21 cellular contexts compared by ENCODE assay signal in genomic region chr22:33401291-33401690, GRCh38.
DNase-seq lines count a peak whose midpoint lies in the region; ATAC-seq, FAIRE-seq and TF ChIP-seq lines count a peak whose summit lies in the region.
"Had no signal": no experiment of that assay in that cellular context is flagged by ENCODE, and none has a peak within 500 bp of the region (broad histone marks: within the 10 kb centered on the region; RNA-seq: fewer than 3 reads in every experiment).

No MANE protein-coding gene starts in this region.

- WGBS in IMR-90 (ENCODE audit: extremely low coverage in 2 of 2, insufficient read length in 1 of 2), 2 experiments = no CpG with 5 or more reads among the region's 5 CpGs

- TF ChIP-seq RAD21 in IMR-90 (IDR thresholded peaks at IDR 0.05; ENCODE audit: low read length) = no peak

- no peaks in the 10 kb centered on the region for H3K27me3 ChIP-seq in AG04450 (ENCODE audit: control insufficient read depth, insufficient read depth, low read length)
- no peaks in the 10 kb centered on the region for H3K27me3 ChIP-seq in IMR-90 (ENCODE audit: control insufficient read depth, insufficient read depth, low read length)
- H3K27me3 ChIP-seq in astrocyte (ENCODE audit: insufficient read depth, low read length) = no peaks in the 10 kb centered on the region
- H3K27me3 ChIP-seq: upper lobe of right lung had no signal

- H3K9me3 ChIP-seq in AG04450 (ENCODE audit: control insufficient read depth, insufficient read depth, low read length) (no peaks in the 10 kb centered on the region), IMR-90 (ENCODE audit: control insufficient read depth, insufficient read depth, low read length) (no peaks in the 10 kb centered on the region), astrocyte (ENCODE audit: insufficient read depth, low read depth, low read length) (no peaks in the 10 kb centered on the region)
- H3K9me3 ChIP-seq: upper lobe of right lung had no signal

- H3K27me3 Mint-ChIP-seq in astrocyte (ENCODE audit: low read depth, unreplicated experiment) = no peaks in the 10 kb centered on the region
- H3K27me3 Mint-ChIP-seq: CD8-positive, alpha-beta memory T cell had no signal

- H3K36me3 ChIP-seq in IMR-90 (ENCODE audit: control insufficient read depth, insufficient read depth, low read length) (no peaks in the 10 kb centered on the region; the same call in 1 of the 2 replicates), astrocyte (ENCODE audit: insufficient read depth, low read length) (no peaks in the 10 kb centered on the region)
- H3K36me3 ChIP-seq: upper lobe of right lung, WERI-Rb-1 had no signal

- dilution Hi-C loops in IMR-90 (cut with HindIII; ENCODE audit: low sequenced_read_pairs, unreplicated experiment) = no loop called here

- H3K14ac ChIP-seq in IMR-90 (replicated peaks; ENCODE audit: low read depth, low read length) = no peak overlapping the region

- DNase-seq in AG04450 (ENCODE audit: low read depth, low spot score) (peak; percentile 7), IMR-90 (peak; percentile 75), astrocyte (ENCODE audit: low read depth) (peak; percentile 66), kidney glomerular epithelial cell (lab: John Stamatoyannopoulos, UW) (peak; percentile 98), NCI-H1417 treated with DMSO at 0.1 percent for 48 hours (lab: John Stamatoyannopoulos, UW) (no peak), NCI-H446 (lab: John Stamatoyannopoulos, UW) (no peak)
- DNase-seq: activated CD4-positive, alpha-beta T cell treated with anti-CD3 and anti-CD28 coated beads, Interleukin-2, amount 50 U/mL, for 4 hours; activated naive CD4-positive, alpha-beta T cell treated with anti-CD3 and anti-CD28 coated beads for 36 hours; CD8-positive, alpha-beta memory T cell; cortex of kidney; NCI-H1694; stimulated activated CD4-positive, alpha-beta T cell treated with anti-CD3 and anti-CD28 coated beads, Interleukin-2, amount 100 ng/mL, for 48 hours; upper lobe of right lung; WERI-Rb-1 had no signal

- CTCF ChIA-PET in AG04450 (lab: Charles Lee) = no interaction called here
- CTCF ChIA-PET in IMR-90 (lab: Yijun Ruan, JAX) = no interaction called here

- H3K27ac ChIP-seq in AG04450 (ENCODE audit: low read depth, low read length) (no peak overlapping the region), IMR-90 (ENCODE audit: insufficient read depth, low read length) (no peak overlapping the region), astrocyte (ENCODE audit: low read depth, low read length) (peak overlapping the region; percentile 5)
- H3K27ac ChIP-seq: parathyroid adenoma, skin epidermis, upper lobe of right lung, WERI-Rb-1 had no signal

- H2AFZ ChIP-seq in IMR-90 (replicated peaks; ENCODE audit: low read length, poor library complexity) = no peak overlapping the region
- peak overlapping the region; percentile 20 for H2AFZ ChIP-seq in astrocyte (ENCODE audit: low read depth, low read length)
- H2AFZ ChIP-seq: parathyroid adenoma had no signal

- no peak for FAIRE-seq in astrocyte (lab: Jason Lieb, UNC)
- FAIRE-seq: HTR-8/SVneo had no signal

- no peak overlapping the region for H4K91ac ChIP-seq in IMR-90 (ENCODE audit: insufficient read depth, low read depth, low read length)

- in situ Hi-C loops in IMR-90 (cut with MboI; ENCODE audit: low sequenced_read_pairs) = no loop called here

- H3K18ac ChIP-seq in IMR-90 (ENCODE audit: low read depth, low read length) = no peak overlapping the region

- no peaks in the 10 kb centered on the region for H4K20me1 ChIP-seq in IMR-90 (ENCODE audit: insufficient read depth, low read length)
- no peaks in the 10 kb centered on the region for H4K20me1 ChIP-seq in astrocyte (ENCODE audit: insufficient read depth, low read length)

- H3K4me3 ChIP-seq in AG04450 (ENCODE audit: low read depth, low read length) = no peak overlapping the region
- H3K4me3 ChIP-seq in IMR-90 (ENCODE audit: insufficient read depth, low read depth, low read length) = no peak overlapping the region
- H3K4me3 ChIP-seq in astrocyte (ENCODE audit: insufficient read depth, low read depth, low read length) = no peak overlapping the region
- H3K4me3 ChIP-seq: skin epidermis, upper lobe of right lung had no signal

- no peaks in the 10 kb centered on the region for H3K79me2 ChIP-seq in astrocyte (ENCODE audit: insufficient read depth, low read length)
- H3K79me2 ChIP-seq: parathyroid adenoma had no signal

- H4K5ac ChIP-seq in IMR-90 (ENCODE audit: low read depth, low read length) = no peak overlapping the region

- H3K4me1 ChIP-seq in IMR-90 (ENCODE audit: control insufficient read depth, insufficient read depth, low read length) = peaks cover 7% of the 10 kb centered on the region
- H3K4me1 ChIP-seq in astrocyte (ENCODE audit: insufficient read depth, low read length) = peaks cover 14% of the 10 kb centered on the region
- H3K4me1 ChIP-seq: parathyroid adenoma, upper lobe of right lung had no signal

- H3K4me3 Mint-ChIP-seq in astrocyte (ENCODE audit: unreplicated experiment) = no peak overlapping the region
- H3K4me3 Mint-ChIP-seq: activated naive CD4-positive, alpha-beta T cell treated with anti-CD3 and anti-CD28 coated beads for 36 hours; brain; CD8-positive, alpha-beta memory T cell had no signal

- H3K9me1 ChIP-seq in IMR-90 (ENCODE audit: insufficient read depth, low read length) = 0 out of 2 replicates have a peak, but pooled peaks cover 3% of the 10 kb centered on the region

- H3K36me3 Mint-ChIP-seq in astrocyte (ENCODE audit: low read depth, unreplicated experiment) = peaks cover 22% of the 10 kb centered on the region

- peaks cover 21% of the 10 kb centered on the region for H3K4me1 Mint-ChIP-seq in astrocyte (ENCODE audit: low read depth, unreplicated experiment)
- H3K4me1 Mint-ChIP-seq: CD8-positive, alpha-beta memory T cell had no signal

- H3K79me1 ChIP-seq in IMR-90 (ENCODE audit: low read depth in 1 of 2, low read length in 2 of 2) = no peaks in the 10 kb centered on the region

- H3K9me3 Mint-ChIP-seq in astrocyte (ENCODE audit: unreplicated experiment) = no peaks in the 10 kb centered on the region
- H3K9me3 Mint-ChIP-seq: activated naive CD4-positive, alpha-beta T cell treated with anti-CD3 and anti-CD28 coated beads for 36 hours had no signal

- no TSS peak for BruUV-seq in IMR-90 (replicated peaks; lab: Mats Ljungman, UMichigan)

- H2BK120ac ChIP-seq in IMR-90 (ENCODE audit: low read depth, low read length) = no peak overlapping the region

- no peak overlapping the region for H3K56ac ChIP-seq in IMR-90 (ENCODE audit: extremely low read depth, insufficient read depth, low read length)

- H2BK5ac ChIP-seq in IMR-90 (ENCODE audit: low read depth, low read length, poor library complexity, severe bottlenecking) = no peak overlapping the region

- intact Hi-C loops in IMR-90 (cut with micrococcal nuclease) = no loop called here

- H2BK15ac ChIP-seq in IMR-90 (ENCODE audit: low read depth, low read length) = no peak overlapping the region

- no peak overlapping the region for H2BK20ac ChIP-seq in IMR-90 (ENCODE audit: low read depth, low read length)

- ATAC-seq in IMR-90 (ENCODE audit: low read depth) = peak; percentile 87
- no peak for ATAC-seq in GM18861 (IDR thresholded peaks at IDR 0.05; ENCODE audit: unreplicated experiment)
- ATAC-seq in GM21786 (IDR thresholded peaks at IDR 0.05; ENCODE audit: unreplicated experiment) = no peak
- ATAC-seq: Right ventricle myocardium inferior, upper lobe of right lung had no signal

- no peak overlapping the region for H2AK9ac ChIP-seq in IMR-90 (replicated peaks; ENCODE audit: low read depth, low read length, poor library complexity)

- TF ChIP-seq POLR2A in IMR-90 (IDR thresholded peaks at IDR 0.05; ENCODE audit: low read depth, low read length) = no peak

- H3K4me2 ChIP-seq in IMR-90 (ENCODE audit: low read depth, low read length) (no peak overlapping the region), astrocyte (ENCODE audit: low read length) (peak overlapping the region; percentile 5)

- peak overlapping the region; percentile 44 for H3K27ac Mint-ChIP-seq in astrocyte (ENCODE audit: unreplicated experiment)
- H3K27ac Mint-ChIP-seq: activated naive CD4-positive, alpha-beta T cell treated with anti-CD3 and anti-CD28 coated beads for 36 hours; CD8-positive, alpha-beta memory T cell had no signal

- H3K9ac ChIP-seq in IMR-90 (ENCODE audit: low read depth, low read length) = no peak overlapping the region
- no peak overlapping the region for H3K9ac ChIP-seq in astrocyte (ENCODE audit: low read length)
- H3K9ac ChIP-seq: parathyroid adenoma had no signal

- no peak overlapping the region for H2AK5ac ChIP-seq in IMR-90 (ENCODE audit: low read depth, low read length)

- POLR2A ChIA-PET in AG04450 (lab: Yijun Ruan, JAX) (no interaction called here), IMR-90 (lab: Charles Lee; ENCODE audit: unreplicated experiment) (no interaction called here)

- TF ChIP-seq CTCF in AG04450 (IDR thresholded peaks at IDR 0.05; ENCODE audit: low read depth, low read length) (no peak), IMR-90 (conservative IDR thresholded peaks at IDR 0.05; ENCODE audit: low read depth, low read length) (no peak), astrocyte (IDR thresholded peaks at IDR 0.05; ENCODE audit: insufficient read depth, low read depth, low read length) (no peak)

- H4K8ac ChIP-seq in IMR-90 (ENCODE audit: low read depth in 2 of 2, low read length in 2 of 2) = no peak overlapping the region

- H3K4ac ChIP-seq in IMR-90 (ENCODE audit: low read depth, low read length) = no peak overlapping the region

- H3K23ac ChIP-seq in IMR-90 (ENCODE audit: low read depth, low read length) = no peak overlapping the region

TF ChIP-seq in IMR-90, 13 proteins besides CTCF, POLR2A, EP300 and RAD21:
- TF ChIP-seq BHLHE40 (IDR thresholded peaks at IDR 0.05; ENCODE audit: low read depth, low read length) (no peak), FOS (IDR thresholded peaks at IDR 0.05; ENCODE audit: low read depth, low read length) (peak; percentile 49)

Comparison
In these comparisons a context has a peak if more than half of its experiments do, and no peak if none do; other contexts are left out.
1. DNase-seq: peak in AG04450 (single experiment), IMR-90 (single experiment), astrocyte (single experiment) and kidney glomerular epithelial cell (single experiment); none in NCI-H1417 treated with DMSO at 0.1 percent for 48 hours (single experiment) and NCI-H446 (0 of 2).